8 cellular contexts compared by ENCODE assay signal in the genomic region with DNA sequence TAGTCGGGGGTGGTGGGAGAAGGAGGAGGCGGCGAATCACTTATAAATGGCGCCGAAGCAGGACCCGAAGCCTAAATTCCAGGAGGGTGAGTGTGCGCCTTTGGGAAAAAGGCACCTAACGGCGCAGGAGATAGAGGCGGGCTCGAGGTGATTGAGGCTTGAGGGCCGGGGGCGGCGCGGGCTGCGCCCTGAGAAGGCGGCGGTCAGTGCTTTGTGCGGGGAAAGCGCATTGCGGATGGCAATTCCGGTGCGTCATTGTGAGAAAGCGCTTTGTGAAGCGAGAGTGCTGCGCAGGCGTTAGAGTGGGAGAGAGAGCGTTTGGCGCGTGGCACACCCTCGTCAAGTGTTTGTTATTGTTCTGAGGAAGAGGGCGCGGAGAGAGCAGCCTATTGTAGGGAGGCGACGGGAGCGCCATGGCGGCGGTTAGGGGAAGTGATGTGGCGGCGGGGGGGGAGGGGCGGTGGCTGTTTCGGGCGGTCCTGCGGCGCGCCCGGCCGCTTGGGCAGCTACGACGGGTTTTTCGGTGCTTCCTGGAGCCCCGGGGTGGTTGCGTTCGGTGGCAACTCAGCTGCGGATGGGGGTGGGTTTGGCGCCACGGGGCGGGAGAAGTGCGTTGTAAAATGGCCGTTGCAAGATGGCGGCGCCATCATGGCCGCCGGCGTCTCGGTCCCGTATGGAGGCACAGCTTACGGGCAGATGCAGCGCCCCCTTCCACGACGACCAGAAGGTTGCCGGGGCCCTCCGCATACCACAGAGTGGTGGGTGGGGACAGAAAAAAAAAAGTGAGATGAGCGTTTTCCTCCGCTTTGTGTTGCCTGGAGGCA. TPM values are rescaled to one million over a fixed set of nuclear protein-coding genes. Genes with fewer than 3 reads are reported as not detected.
DNase-seq lines count a peak whose midpoint lies in the region; ATAC-seq and TF ChIP-seq lines count a peak whose summit lies in the region.

No MANE protein-coding gene starts in this region.

- intact Hi-C loops in IMR-90 (cut with micrococcal nuclease): loop anchor here (1.0 to 5.0 kb wide), 3 partner anchors 13 to 121 kb away; partner anchors contain the start of gene ADAMTS7

- H3K18ac ChIP-seq in IMR-90 (ENCODE audit: low read depth, low read length): peak overlapping the region; percentile 80

- ATAC-seq in GM21526 (IDR thresholded peaks at IDR 0.05; ENCODE audit: low FRiP score, unreplicated experiment) (peak; percentile 68), IMR-90 (ENCODE audit: low read depth) (peak; percentile 71)

- peak; percentile 92 for TF ChIP-seq POLR2A in IMR-90 (IDR thresholded peaks at IDR 0.05; ENCODE audit: low read depth, low read length)

- H3K9me3 ChIP-seq in IMR-90 (ENCODE audit: control insufficient read depth, insufficient read depth, low read length) (no peaks in the 10 kb centered on the region), OCI-LY1 (ENCODE audit: low read length) (no peaks in the 10 kb centered on the region), esophagus (ENCODE audit: control insufficient read depth in 2 of 2, insufficient read depth in 1 of 2, low read depth in 1 of 2, low read length in 1 of 2) (no peaks in the 10 kb centered on the region), muscle layer of duodenum (ENCODE audit: control insufficient read depth in 1 of 2, low read length in 2 of 2) (no peaks in the 10 kb centered on the region)

- in situ Hi-C loops in IMR-90 (cut with MboI; ENCODE audit: low sequenced_read_pairs): no loop called here

- 0 out of 2 replicates have a peak overlapping the region, but pooled peaks have one; percentile 47 for H2BK20ac ChIP-seq in IMR-90 (ENCODE audit: low read depth, low read length)

- H3K4ac ChIP-seq in IMR-90 (ENCODE audit: low read depth, low read length): peak overlapping the region; percentile 100

- TF ChIP-seq CTCF in IMR-90 (conservative IDR thresholded peaks at IDR 0.05; ENCODE audit: low read depth, low read length): peak; percentile 60
- peak; percentile 62 for TF ChIP-seq CTCF in OCI-LY1 (IDR thresholded peaks at IDR 0.05; ENCODE audit: low read length)

- H3K9me1 ChIP-seq in IMR-90 (ENCODE audit: insufficient read depth, low read length): no peaks in the 10 kb centered on the region

- H2BK120ac ChIP-seq in IMR-90 (ENCODE audit: low read depth, low read length): peak overlapping the region; percentile 83

- peak overlapping the region; percentile 100 for H3K14ac ChIP-seq in IMR-90 (replicated peaks; ENCODE audit: low read depth, low read length)

- H4K8ac ChIP-seq in IMR-90 (ENCODE audit: low read depth in 2 of 2, low read length in 2 of 2): peak overlapping the region; percentile 99 to 100

- H3K4me3 ChIP-seq in IMR-90 (ENCODE audit: insufficient read depth, low read depth, low read length) (peak overlapping the region; percentile 67), OCI-LY1 (ENCODE audit: low read depth, low read length, poor library complexity, severe bottlenecking) (peak overlapping the region; percentile 86), esophagus (ENCODE audit: low read depth in 1 of 2, low read length in 2 of 2) (peak overlapping the region; percentile 97), muscle layer of duodenum (ENCODE audit: low read depth in 1 of 2, low read length in 2 of 2) (peak overlapping the region; percentile 95 to 99)

- POLR2A ChIA-PET in IMR-90 (lab: Charles Lee; ENCODE audit: unreplicated experiment): interaction anchor here (0.5 to 0.6 kb wide), 2 partner anchors 16 to 307 kb away, joined by 3 to 7 read pairs; no protein-coding TSS in a partner anchor

- H2AK9ac ChIP-seq in IMR-90 (replicated peaks; ENCODE audit: low read depth, low read length, poor library complexity): peak overlapping the region; percentile 100

- peak overlapping the region; percentile 98 for H3K9ac ChIP-seq in IMR-90 (ENCODE audit: low read depth, low read length)
- H3K9ac ChIP-seq in OCI-LY1 (ENCODE audit: low read length): peak overlapping the region; percentile 90

- H3K27ac ChIP-seq in IMR-90 (ENCODE audit: insufficient read depth, low read length) (peak overlapping the region; percentile 94), OCI-LY1 (ENCODE audit: low read depth, low read length, poor library complexity, severe bottlenecking) (peak overlapping the region; percentile 94), esophagus (ENCODE audit: low read depth in 2 of 2, low read length in 1 of 2) (peak overlapping the region; percentile 100), muscle layer of duodenum (ENCODE audit: low read length) (peak overlapping the region; percentile 99)

- H3K36me3 ChIP-seq in IMR-90 (ENCODE audit: control insufficient read depth, insufficient read depth, low read length): no peaks in the 10 kb centered on the region
- H3K36me3 ChIP-seq in OCI-LY1 (ENCODE audit: insufficient read depth, low read length): peaks cover 3% of the 10 kb centered on the region; the same call in 1 of the 2 replicates
- no peaks in the 10 kb centered on the region for H3K36me3 ChIP-seq in esophagus (ENCODE audit: control insufficient read depth in 2 of 2, insufficient read depth in 2 of 2, low read length in 1 of 2)
- H3K36me3 ChIP-seq in muscle layer of duodenum (ENCODE audit: control insufficient read depth in 1 of 2, insufficient read depth in 2 of 2, low read length in 2 of 2): peaks cover 0 to 12% of the 10 kb centered on the region in 2 donors

- peaks cover 47% of the 10 kb centered on the region for H3K79me2 ChIP-seq in OCI-LY1 (ENCODE audit: insufficient read depth, low read length)

- H3K79me1 ChIP-seq in IMR-90 (ENCODE audit: low read depth in 1 of 2, low read length in 2 of 2): peaks cover 3 to 18% of the 10 kb centered on the region in 2 experiments; a peak in 2 of 4 replicates

- peak overlapping the region; percentile 100 for H3K23ac ChIP-seq in IMR-90 (ENCODE audit: low read depth, low read length)

- peak overlapping the region; percentile 90 for H2AFZ ChIP-seq in IMR-90 (replicated peaks; ENCODE audit: low read length, poor library complexity)
- no peak overlapping the region for H2AFZ ChIP-seq in OCI-LY1 (ENCODE audit: low read length)

- H3K4me2 ChIP-seq in IMR-90 (ENCODE audit: low read depth, low read length): peak overlapping the region; percentile 96; the same call in 1 of the 2 replicates
- peak overlapping the region; percentile 96 for H3K4me2 ChIP-seq in OCI-LY1 (ENCODE audit: low read length)

- peak overlapping the region; percentile 100 for H3K56ac ChIP-seq in IMR-90 (ENCODE audit: extremely low read depth, insufficient read depth, low read length)

- peak overlapping the region; percentile 91 for H4K5ac ChIP-seq in IMR-90 (ENCODE audit: low read depth, low read length)

- peak overlapping the region; percentile 93 for H2BK5ac ChIP-seq in IMR-90 (ENCODE audit: low read depth, low read length, poor library complexity, severe bottlenecking)

- dilution Hi-C loops in IMR-90 (cut with HindIII; ENCODE audit: low sequenced_read_pairs, unreplicated experiment): no loop called here

- peaks cover 2% of the 10 kb centered on the region; the same call in 1 of the 2 replicates for H3K4me1 ChIP-seq in IMR-90 (ENCODE audit: control insufficient read depth, insufficient read depth, low read length)
- peaks cover 43% of the 10 kb centered on the region for H3K4me1 ChIP-seq in OCI-LY1 (ENCODE audit: insufficient read depth, low read length, severe bottlenecking)
- H3K4me1 ChIP-seq in esophagus (ENCODE audit: control insufficient read depth in 2 of 2, insufficient read depth in 2 of 2, low read length in 1 of 2): no peaks in the 10 kb centered on the region
- peaks cover 10 to 35% of the 10 kb centered on the region in 2 donors for H3K4me1 ChIP-seq in muscle layer of duodenum (ENCODE audit: control insufficient read depth in 1 of 2, insufficient read depth in 2 of 2, low read length in 2 of 2)

- peak overlapping the region; percentile 83; the same call in 2 of the 3 replicates for H2BK15ac ChIP-seq in IMR-90 (ENCODE audit: low read depth, low read length)

- H2AK5ac ChIP-seq in IMR-90 (ENCODE audit: low read depth, low read length): peak overlapping the region; percentile 100

- no peaks in the 10 kb centered on the region for H3K9me2 ChIP-seq in OCI-LY1 (ENCODE audit: low read depth, low read length)

- 0% methylated on average over 23 of the region's 75 CpGs; no CpG with 5 or more reads in 1 of the 2 experiments for WGBS in IMR-90 (ENCODE audit: extremely low coverage in 2 of 2, insufficient read length in 1 of 2), 2 experiments
- WGBS in esophagus, 2 donors: 0 to 1% methylated on average over 64 to 75 of the region's 75 CpGs

- peaks cover 47% of the 10 kb centered on the region for H4K20me1 ChIP-seq in IMR-90 (ENCODE audit: insufficient read depth, low read length)
- peaks cover 8% of the 10 kb centered on the region; the same call in 1 of the 2 replicates for H4K20me1 ChIP-seq in OCI-LY1 (ENCODE audit: insufficient read depth, low read length)

- DNase-seq in DMS114 treated with DMSO at 0.1 percent for 48 hours (lab: John Stamatoyannopoulos, UW; ENCODE audit: unreplicated experiment) (peak; percentile 88), IMR-90 (peak; percentile 93)
- DNase-seq in activated T-cell treated with anti-CD3 and anti-CD28 coated beads, Interleukin-2, amount 50 U/mL, for 1 hour: peak; percentile 86
- DNase-seq in stimulated activated CD8-positive, alpha-beta memory T cell treated with anti-CD3 and anti-CD28 coated beads, Interleukin-7, amount 100 ng/mL, for 1 hour (ENCODE audit: low read depth in 2 of 2): peak; percentile 68 to 71

- CTCF ChIA-PET in IMR-90 (lab: Yijun Ruan, JAX): interaction anchor here (0.9 kb wide), 1 partner anchor 62 kb away, joined by 4 read pairs; the partner anchor contains the start of gene ADAMTS7

- peak overlapping the region; percentile 100 for H4K91ac ChIP-seq in IMR-90 (ENCODE audit: insufficient read depth, low read depth, low read length)

- no peaks in the 10 kb centered on the region for H3F3A ChIP-seq in OCI-LY1 (ENCODE audit: insufficient read depth, low read length)

- peak; percentile 35; the same call in 1 of the 2 replicates for TF ChIP-seq RAD21 in IMR-90 (IDR thresholded peaks at IDR 0.05; ENCODE audit: low read length)

- H3K27me3 ChIP-seq in IMR-90 (ENCODE audit: control insufficient read depth, insufficient read depth, low read length) (no peaks in the 10 kb centered on the region), OCI-LY1 (ENCODE audit: insufficient read depth, low read length) (no peaks in the 10 kb centered on the region), esophagus (ENCODE audit: control insufficient read depth in 1 of 2, insufficient read depth in 2 of 2, low read length in 2 of 2) (no peaks in the 10 kb centered on the region), muscle layer of duodenum (ENCODE audit: low read depth, low read length) (no peaks in the 10 kb centered on the region)

- no TSS peak for BruUV-seq in IMR-90 (replicated peaks; lab: Mats Ljungman, UMichigan)

TF ChIP-seq in IMR-90, 13 proteins besides CTCF, POLR2A, EP300 and RAD21 (continues in another document):
- TF ChIP-seq SMC3 (IDR thresholded peaks at IDR 0.05; ENCODE audit: low read depth, low read length) (no peak; the same call in 1 of the 2 replicates), MAZ (IDR thresholded peaks at IDR 0.05; ENCODE audit: borderline replicate concordance, low read depth, low read length) (peak; percentile 73; the same call in 1 of the 2 replicates)

RNA-seq across cellular contexts. Expression of gene MORF4L1, which starts 0.5 kb away (rescaled TPM):
- 217 and 485 TPM in 2 replicates for total RNA-seq in IMR-90 (2012; rRNA removed)
- polyA plus RNA-seq in IMR-90 (2012; rRNA removed) (354 and 392 TPM in 2 replicates), esophagus (100 to 1,000 TPM in 1 of 2 donors, 10 to 100 TPM in 1; 47.6 to 126 TPM)
- 33.6 and 79.5 TPM in 2 replicates for polyA plus RNA-seq in IMR-90 (2012; cell fraction: cytosol; rRNA removed)
- polyA plus RNA-seq in IMR-90 (2012; cell fraction: nucleus; rRNA removed; ENCODE audit: low replicate concordance): 6.7 and 91.3 TPM in 2 replicates

Comparison
In these comparisons a context has a peak if more than half of its experiments do, and no peak if none do; other contexts are left out.
1. Peak in every context shown above with its lines: DNase-seq, ATAC-seq, H3K4me3 ChIP-seq and H3K27ac ChIP-seq.